7 cellular contexts compared by ENCODE assay signal in the genomic region with DNA sequence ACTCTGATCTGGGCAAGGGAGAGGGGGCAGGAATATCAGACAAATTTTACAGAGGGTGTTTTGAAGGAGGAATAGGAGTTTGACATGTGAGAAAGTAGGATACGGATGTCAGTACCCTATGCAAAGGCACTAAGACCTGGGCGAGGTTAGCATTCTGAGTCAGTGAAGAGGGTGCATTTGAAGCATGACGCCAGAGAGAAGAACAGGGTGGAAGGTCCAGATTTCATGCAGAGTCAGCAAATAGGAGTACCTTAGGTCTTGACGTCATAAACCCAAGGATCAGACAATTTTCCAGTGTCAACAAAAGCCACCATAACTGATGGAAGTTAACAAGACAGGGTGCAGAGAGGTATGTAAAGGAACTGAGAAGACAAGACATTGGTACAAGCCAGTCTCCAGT.
"Had no signal": no experiment of that assay in that cellular context is flagged by ENCODE, and none has a peak within 500 bp of the region (broad histone marks: within the 10 kb centered on the region; RNA-seq: fewer than 3 reads in every experiment).

No MANE protein-coding gene starts in this region.

- H3K4me2 ChIP-seq: GM23338, KMS-11 had no signal

- FAIRE-seq: H1, H54 had no signal

- ATAC-seq: GM23338 had no signal

- DNase-seq: H9, HCEC 1CT had no signal

- H3K27ac ChIP-seq: HL-60, KMS-11 had no signal

- H3K4me3 ChIP-seq: GM23338 had no signal

- H2AFZ ChIP-seq: GM23338 had no signal

- H3K9ac ChIP-seq: KMS-11 had no signal
